Comparison of ENCODE assay signal across 1 cellular context in genomic region chrX:44872319-44872816, GRCh38.
A peak's percentile ranks its signal among the peaks of the same experiment; 100 is the strongest.
TF ChIP-seq lines count a peak whose summit lies in the region.

No MANE protein-coding gene starts in this region.

TF ChIP-seq in HepG2, 621 proteins besides CTCF, POLR2A, EP300 and RAD21 (continued from another document and continues in another):
- no peak for TF ChIP-seq ZNF597 (CRISPR knock-in tag; IDR thresholded peaks at IDR 0.05)
- no peak for TF ChIP-seq ISX (CRISPR knock-in tag; conservative IDR thresholded peaks at IDR 0.05)
- no peak for TF ChIP-seq HNF1B (CRISPR knock-in tag; IDR thresholded peaks at IDR 0.05)
- no peak for TF ChIP-seq PREB (CRISPR knock-in tag; IDR thresholded peaks at IDR 0.05)
- TF ChIP-seq ZNF773 (CRISPR knock-in tag; IDR thresholded peaks at IDR 0.05; ENCODE audit: borderline replicate concordance), result no peak
- TF ChIP-seq ZNF468 (CRISPR knock-in tag; IDR thresholded peaks at IDR 0.05), result no peak
- no peak for TF ChIP-seq ATAD3A (CRISPR knock-in tag; IDR thresholded peaks at IDR 0.05)
- no peak for TF ChIP-seq MZF1 (CRISPR knock-in tag; IDR thresholded peaks at IDR 0.05; ENCODE audit: borderline replicate concordance)
- 0 out of 2 replicates have a peak, but pooled peaks have one; percentile 43 for TF ChIP-seq ARID4A (CRISPR knock-in tag; IDR thresholded peaks at IDR 0.05; ENCODE audit: borderline replicate concordance)
- TF ChIP-seq HINFP (CRISPR knock-in tag; IDR thresholded peaks at IDR 0.05; ENCODE audit: low read depth), result no peak
- TF ChIP-seq PLRG1 (conservative IDR thresholded peaks at IDR 0.05), result no peak
- TF ChIP-seq HNF4G (IDR thresholded peaks at IDR 0.05; ENCODE audit: borderline replicate concordance, low read depth, low read length), result 0 out of 2 replicates have a peak, but pooled peaks have one; percentile 6
- no peak for TF ChIP-seq HNF4G (CRISPR knock-in tag; IDR thresholded peaks at IDR 0.05; ENCODE audit: borderline replicate concordance, low read depth)
- TF ChIP-seq ZNF407 (CRISPR knock-in tag; IDR thresholded peaks at IDR 0.05; ENCODE audit: not compliant biosample characterization), result no peak
- 0 out of 4 replicates have a peak, but pooled peaks of 1 of the 2 experiments have one; percentile 14 for TF ChIP-seq REST (IDR thresholded peaks at IDR 0.05; ENCODE audit: borderline replicate concordance in 1 of 2, low read depth in 1 of 2, low read length in 2 of 2)
- TF ChIP-seq LCORL (IDR thresholded peaks at IDR 0.05), result no peak
- TF ChIP-seq LCORL (CRISPR knock-in tag; IDR thresholded peaks at IDR 0.05), result 0 out of 2 replicates have a peak, but pooled peaks have one; percentile 66
- no peak for TF ChIP-seq CCAR2 (optimal IDR thresholded peaks at IDR 0.05; ENCODE audit: low read depth, low read length)
- TF ChIP-seq HOXA7 (CRISPR knock-in tag; IDR thresholded peaks at IDR 0.05), result no peak
- TF ChIP-seq CREB3 (CRISPR knock-in tag; IDR thresholded peaks at IDR 0.05), result no peak
- no peak for TF ChIP-seq ZFP90 (CRISPR knock-in tag; IDR thresholded peaks at IDR 0.05; ENCODE audit: borderline replicate concordance)
- TF ChIP-seq TCF7L2 (IDR thresholded peaks at IDR 0.05; ENCODE audit: low read depth, low read length), result no peak
- no peak for TF ChIP-seq BCLAF1 (IDR thresholded peaks at IDR 0.05)
- TF ChIP-seq DNMT1 (CRISPR knock-in tag; IDR thresholded peaks at IDR 0.05), result no peak
